ENCODE assay signal across 9 cellular contexts in genomic region chr20:50562262-50562701, GRCh38. TPM values are rescaled to one million over a fixed set of nuclear protein-coding genes. Genes with fewer than 3 reads are reported as not detected.
DNase-seq lines count a peak whose midpoint lies in the region; ATAC-seq and TF ChIP-seq lines count a peak whose summit lies in the region.
"Had no signal": no experiment of that assay in that cellular context is flagged by ENCODE, and none has a peak within 500 bp of the region (broad histone marks: within the 10 kb centered on the region; RNA-seq: fewer than 3 reads in every experiment).

No MANE protein-coding gene starts in this region.

- H3K4me1 ChIP-seq in lower lobe of right lung: peaks cover 60% of the 10 kb centered on the region

- H3K9me3 Mint-ChIP-seq in natural killer cell treated with Interleukin-12 subunit alpha and Interleukin-12 subunit beta and Interleukin-15 and Interleukin-18, amount 100 ng/mL, for 72 hours: no peaks in the 10 kb centered on the region
- no peaks in the 10 kb centered on the region for H3K9me3 Mint-ChIP-seq in natural killer cell
- H3K9me3 Mint-ChIP-seq in activated naive CD8-positive, alpha-beta T cell treated with anti-CD3 and anti-CD28 coated beads, Interleukin-2, amount 50 U/mL, for 24 hours: no peaks in the 10 kb centered on the region

- H3K9me3 ChIP-seq in lower lobe of right lung: no peaks in the 10 kb centered on the region
- H3K9me3 ChIP-seq: mucosa of descending colon had no signal

- no peak for DNase-seq in natural killer cell treated with Interleukin-12 subunit alpha and Interleukin-12 subunit beta and Interleukin-15 and Interleukin-18, amount 100 ng/mL, for 72 hours (ENCODE audit: low spot score)
- no peak for DNase-seq in natural killer cell
- no peak for DNase-seq in activated naive CD8-positive, alpha-beta T cell treated with anti-CD3 and anti-CD28 coated beads, Interleukin-2, amount 50 U/mL, for 24 hours
- DNase-seq in lower lobe of right lung: peak; percentile 67
- no peak for DNase-seq in activated CD4-positive, CD25-positive, alpha-beta regulatory T cell (lab: John Stamatoyannopoulos, UW)
- DNase-seq in SW480 (ENCODE audit: low spot score): no peak
- no peak for DNase-seq in RKO (ENCODE audit: low spot score)
- DNase-seq: mucosa of descending colon had no signal

- H3K36me3 ChIP-seq in lower lobe of right lung: peaks cover 47% of the 10 kb centered on the region

- H3K4me3 ChIP-seq in lower lobe of right lung: no peak overlapping the region
- H3K4me3 ChIP-seq: mucosa of descending colon had no signal

- H3K27me3 ChIP-seq in lower lobe of right lung (ENCODE audit: low read depth): no peaks in the 10 kb centered on the region

- no peak for TF ChIP-seq CTCF in natural killer cell (IDR thresholded peaks at IDR 0.05)
- TF ChIP-seq CTCF in lower lobe of right lung (IDR thresholded peaks at IDR 0.05): no peak

- peaks cover 43% of the 10 kb centered on the region for H3K36me3 Mint-ChIP-seq in natural killer cell treated with Interleukin-12 subunit alpha and Interleukin-12 subunit beta and Interleukin-15 and Interleukin-18, amount 100 ng/mL, for 72 hours
- peaks cover 14% of the 10 kb centered on the region for H3K36me3 Mint-ChIP-seq in natural killer cell
- peaks cover 62% of the 10 kb centered on the region for H3K36me3 Mint-ChIP-seq in activated naive CD8-positive, alpha-beta T cell treated with anti-CD3 and anti-CD28 coated beads, Interleukin-2, amount 50 U/mL, for 24 hours (ENCODE audit: low read depth)

- peak overlapping the region; percentile 74 for H3K27ac ChIP-seq in lower lobe of right lung

- H3K27ac Mint-ChIP-seq in natural killer cell treated with Interleukin-12 subunit alpha and Interleukin-12 subunit beta and Interleukin-15 and Interleukin-18, amount 100 ng/mL, for 72 hours: peak overlapping the region; percentile 93 to 96
- no peak overlapping the region for H3K27ac Mint-ChIP-seq in natural killer cell
- peak overlapping the region; percentile 98 for H3K27ac Mint-ChIP-seq in activated naive CD8-positive, alpha-beta T cell treated with anti-CD3 and anti-CD28 coated beads, Interleukin-2, amount 50 U/mL, for 24 hours

- no peaks in the 10 kb centered on the region for H3K27me3 Mint-ChIP-seq in natural killer cell treated with Interleukin-12 subunit alpha and Interleukin-12 subunit beta and Interleukin-15 and Interleukin-18, amount 100 ng/mL, for 72 hours
- no peaks in the 10 kb centered on the region for H3K27me3 Mint-ChIP-seq in natural killer cell (ENCODE audit: low read depth in 2 of 2)
- no peaks in the 10 kb centered on the region for H3K27me3 Mint-ChIP-seq in activated naive CD8-positive, alpha-beta T cell treated with anti-CD3 and anti-CD28 coated beads, Interleukin-2, amount 50 U/mL, for 24 hours

- H3K4me1 Mint-ChIP-seq in natural killer cell treated with Interleukin-12 subunit alpha and Interleukin-12 subunit beta and Interleukin-15 and Interleukin-18, amount 100 ng/mL, for 72 hours (ENCODE audit: low read depth in 2 of 2): peaks cover 58 to 73% of the 10 kb centered on the region in 2 donors
- peaks cover 38 to 41% of the 10 kb centered on the region in 2 donors for H3K4me1 Mint-ChIP-seq in natural killer cell
- peaks cover 86% of the 10 kb centered on the region for H3K4me1 Mint-ChIP-seq in activated naive CD8-positive, alpha-beta T cell treated with anti-CD3 and anti-CD28 coated beads, Interleukin-2, amount 50 U/mL, for 24 hours

- H3K4me3 Mint-ChIP-seq in natural killer cell treated with Interleukin-12 subunit alpha and Interleukin-12 subunit beta and Interleukin-15 and Interleukin-18, amount 100 ng/mL, for 72 hours: peak overlapping the region; percentile 83
- no peak overlapping the region for H3K4me3 Mint-ChIP-seq in natural killer cell
- H3K4me3 Mint-ChIP-seq in activated naive CD8-positive, alpha-beta T cell treated with anti-CD3 and anti-CD28 coated beads, Interleukin-2, amount 50 U/mL, for 24 hours: no peak overlapping the region

- ATAC-seq in natural killer cell treated with Interleukin-12 subunit alpha and Interleukin-12 subunit beta and Interleukin-15 and Interleukin-18, amount 100 ng/mL, for 72 hours: peak; percentile 47
- no peak for ATAC-seq in natural killer cell
- ATAC-seq in activated naive CD8-positive, alpha-beta T cell treated with anti-CD3 and anti-CD28 coated beads, Interleukin-2, amount 50 U/mL, for 24 hours: no peak
- peak; percentile 90 to 91 for ATAC-seq in lower lobe of right lung
- no peak for ATAC-seq in GM21423 (IDR thresholded peaks at IDR 0.05; ENCODE audit: unreplicated experiment)

- intact Hi-C loops in natural killer cell (cut with micrococcal nuclease) (no loop called here), lower lobe of right lung (cut with DNase I) (no loop called here)

RNA-seq across cellular contexts. Expression of gene PTPN1, which starts 52.1 kb away (rescaled TPM):
- total RNA-seq in natural killer cell treated with Interleukin-12 subunit alpha and Interleukin-12 subunit beta and Interleukin-15 and Interleukin-18, amount 100 ng/mL, for 72 hours: 100 to 1,000 TPM in 1 of 2 donors, 10 to 100 TPM in 1; 74.3 to 105 TPM
- total RNA-seq in natural killer cell (10 to 100 TPM; 52.9 to 64.5 (median 58.3) TPM), lower lobe of right lung (78.2 TPM)

Comparison
In these comparisons a context has a peak if more than half of its experiments do, and no peak if none do; other contexts are left out.
1. ATAC-seq: peak in natural killer cell treated with Interleukin-12 subunit alpha and Interleukin-12 subunit beta and Interleukin-15 and Interleukin-18, amount 100 ng/mL, for 72 hours (2 of 2) and lower lobe of right lung (2 of 2); none in natural killer cell (0 of 3), activated naive CD8-positive, alpha-beta T cell treated with anti-CD3 and anti-CD28 coated beads, Interleukin-2, amount 50 U/mL, for 24 hours (single experiment) and GM21423 (single experiment).
2. H3K27ac Mint-ChIP-seq: peak in natural killer cell treated with Interleukin-12 subunit alpha and Interleukin-12 subunit beta and Interleukin-15 and Interleukin-18, amount 100 ng/mL, for 72 hours (2 of 2) and activated naive CD8-positive, alpha-beta T cell treated with anti-CD3 and anti-CD28 coated beads, Interleukin-2, amount 50 U/mL, for 24 hours (single experiment); none in natural killer cell (0 of 2).